In genomic region chr1:27979151-27979858, GRCh38 we compare ENCODE assay signal across 8 cellular contexts. TPM values are rescaled to one million over a fixed set of nuclear protein-coding genes. Genes with fewer than 3 reads are reported as not detected.
DNase-seq lines count a peak whose midpoint lies in the region; ATAC-seq and TF ChIP-seq lines count a peak whose summit lies in the region.

No MANE protein-coding gene starts in this region.

- no peaks in the 10 kb centered on the region for H3K79me2 ChIP-seq in SK-N-SH (ENCODE audit: insufficient read depth)

- TF ChIP-seq EP300 in SK-N-SH (IDR thresholded peaks at IDR 0.05; ENCODE audit: borderline replicate concordance in 1 of 2, low read depth in 1 of 2, low read length in 1 of 2) = no peak
- no peak for TF ChIP-seq EP300 in ovary (IDR thresholded peaks at IDR 0.05)

- ATAC-seq in GM19395 (IDR thresholded peaks at IDR 0.05; ENCODE audit: unreplicated experiment) (no peak), GM21825 (IDR thresholded peaks at IDR 0.05; ENCODE audit: unreplicated experiment) (no peak)

- in situ Hi-C loops in KBM-7 (cut with MboI; ENCODE audit: low pct_unique_long_range_greater_than_20kb, low sequenced_read_pairs) = loop anchor here (25.0 kb wide), 1 partner anchor 117 kb away; the partner anchor contains the start of gene THEMIS2

- TF ChIP-seq RAD21 in SK-N-SH (IDR thresholded peaks at IDR 0.05; ENCODE audit: low read length) = peak; percentile 68

- WGBS in SK-N-SH (ENCODE audit: low lambda C conversion rate) = 100% methylated on average over 1 of the region's 1 CpG
- WGBS in ovary, 3 donors = 82 to 89% (median 84%) methylated on average over 1 of the region's 1 CpG

- no peak for TF ChIP-seq POLR2A in ovary (IDR thresholded peaks at IDR 0.05)

- H3K4me1 ChIP-seq in SK-N-SH (ENCODE audit: control insufficient read depth in 1 of 2, insufficient read depth in 2 of 2, low read depth in 1 of 2, low read length in 1 of 2) (no peaks in the 10 kb centered on the region; a peak in 1 of 4 replicates), ovary (ENCODE audit: insufficient read depth) (no peaks in the 10 kb centered on the region)

- H3K36me3 ChIP-seq in SK-N-SH (replicated peaks in 1 of 2; ENCODE audit: control insufficient read depth in 1 of 2, insufficient read depth in 2 of 2, low read length in 1 of 2) (peaks cover 14 to 18% of the 10 kb centered on the region in 2 experiments), ovary (no peaks in the 10 kb centered on the region)

- intact Hi-C loops in ovary (cut with DNase I) = loop anchor here in 1 of 4 donors (10.0 kb wide), 1 partner anchor 115 kb away; no protein-coding TSS in a partner anchor

- H2AFZ ChIP-seq in SK-N-SH (ENCODE audit: low read depth) = no peak overlapping the region

- no peaks in the 10 kb centered on the region for H3K9me2 ChIP-seq in SK-N-SH

- peaks cover 11% of the 10 kb centered on the region for H3F3A ChIP-seq in SK-N-SH (replicated peaks; ENCODE audit: insufficient read depth)

- H3K9me3 ChIP-seq in SK-N-SH (no peaks in the 10 kb centered on the region), ovary (no peaks in the 10 kb centered on the region)

- H3K4me2 ChIP-seq in SK-N-SH = no peak overlapping the region

- no peaks in the 10 kb centered on the region for H4K20me1 ChIP-seq in SK-N-SH (ENCODE audit: insufficient read depth)

- peak; percentile 69 for TF ChIP-seq CTCF in SK-N-SH (IDR thresholded peaks at IDR 0.05)
- TF ChIP-seq CTCF in fibroblast of the aortic adventitia (IDR thresholded peaks at IDR 0.05; ENCODE audit: insufficient read depth, low read length) = peak; percentile 54
- peak in 2 of 3 donors; percentile 48 to 53 for TF ChIP-seq CTCF in ovary (IDR thresholded peaks at IDR 0.05)

- DNase-seq in DMS153 treated with DMSO at 0.1 percent for 48 hours (lab: John Stamatoyannopoulos, UW; ENCODE audit: unreplicated experiment) = peak; percentile 69
- DNase-seq in KBM-7 = peak; percentile 65
- no peak for DNase-seq in SK-N-SH
- DNase-seq in fibroblast of the aortic adventitia (ENCODE audit: low read depth) = peak; percentile 87
- no peak for DNase-seq in ovary
- no peak for DNase-seq in KG1 (lab: John Stamatoyannopoulos, UW)

- H3K9ac ChIP-seq in SK-N-SH = no peak overlapping the region

- no peaks in the 10 kb centered on the region for H3K27me3 ChIP-seq in SK-N-SH (ENCODE audit: insufficient read depth)
- no peaks in the 10 kb centered on the region for H3K27me3 ChIP-seq in ovary

- no peak overlapping the region for H3K4me3 ChIP-seq in SK-N-SH (ENCODE audit: low read depth in 2 of 2, low read length in 1 of 2)
- no peak overlapping the region for H3K4me3 ChIP-seq in fibroblast of the aortic adventitia (ENCODE audit: low read depth, low read length)
- H3K4me3 ChIP-seq in ovary = no peak overlapping the region

- no peak overlapping the region for H3K27ac ChIP-seq in SK-N-SH (ENCODE audit: low read depth in 2 of 2, low read length in 1 of 2)
- H3K27ac ChIP-seq in ovary = no peak overlapping the region

- POLR2A ChIA-PET in SK-N-SH (lab: Yijun Ruan, JAX) = no interaction called here

- CTCF ChIA-PET in SK-N-SH (lab: Yijun Ruan, JAX) = interaction anchor here (0.7 to 4.1 kb wide), 12 partner anchors 9 to 1061 kb away, joined by 3 to 40 read pairs (median 4); no protein-coding TSS in a partner anchor

TF ChIP-seq in SK-N-SH, 30 proteins besides CTCF, POLR2A, EP300 and RAD21:
- TF ChIP-seq MXI1 (IDR thresholded peaks at IDR 0.05; ENCODE audit: low read depth, low read length) (no peak), TCF12 (IDR thresholded peaks at IDR 0.05) (no peak), ZBTB33 (IDR thresholded peaks at IDR 0.05; ENCODE audit: borderline replicate concordance, low read depth) (no peak), RCOR1 (IDR thresholded peaks at IDR 0.05; ENCODE audit: low read length) (no peak), SMC3 (IDR thresholded peaks at IDR 0.05; ENCODE audit: low read depth, low read length) (peak; percentile 57)

RNA-seq across cellular contexts. Expression of gene XKR8, which starts 19.5 kb away (rescaled TPM):
- 0.02 TPM in 1 of 2 replicates, not detected in the other for polyA plus RNA-seq in SK-N-SH (2012; rRNA removed)
- 0.01 and 0.03 TPM in 2 replicates for polyA plus RNA-seq in SK-N-SH (2012; cell fraction: cytosol; rRNA removed)
- polyA plus RNA-seq in SK-N-SH (2012; cell fraction: nucleus; rRNA removed) = 0.07 and 0.19 TPM in 2 replicates
- 4.9 and 5.9 TPM in 2 replicates for total RNA-seq in fibroblast of the aortic adventitia (ENCODE audit: low replicate concordance)
- total RNA-seq in ovary = 1 to 10 TPM; 3.9 to 6.1 (median 5.3) TPM
- 1 to 10 TPM; 4.7 to 6.0 TPM for polyA plus RNA-seq in ovary

RNA-seq across cellular contexts. Expression of gene SMPDL3B, which starts 44.5 kb away (rescaled TPM):
- polyA plus RNA-seq in SK-N-SH (2012; rRNA removed) = 0.67 and 0.95 TPM in 2 replicates
- 0.35 and 0.46 TPM in 2 replicates for polyA plus RNA-seq in SK-N-SH (2012; cell fraction: cytosol; rRNA removed)
- polyA plus RNA-seq in SK-N-SH (2012; cell fraction: nucleus; rRNA removed) = 0.64 and 0.82 TPM in 2 replicates
- 0.09 TPM in 1 of 2 replicates, not detected in the other for total RNA-seq in fibroblast of the aortic adventitia (ENCODE audit: low replicate concordance)
- 10 to 100 TPM in 1 of 7 donors, 1 to 10 TPM in 1, under 1 TPM in 3, not detected in 2; 0.40 to 21.1 (median 0.77) TPM for total RNA-seq in ovary
- polyA plus RNA-seq in ovary = under 1 TPM; 0.23 to 0.32 TPM

Comparison
In these comparisons a context has a peak if more than half of its experiments do, and no peak if none do; other contexts are left out.
1. DNase-seq: peak in DMS153 treated with DMSO at 0.1 percent for 48 hours (single experiment), KBM-7 (single experiment) and fibroblast of the aortic adventitia (single experiment); none in SK-N-SH (single experiment), ovary (0 of 5) and KG1 (single experiment).
2. Peak in every context shown above with its lines, with median percentiles within 50 percentile points of each other: CTCF ChIP-seq.